1 cellular context compared by ENCODE assay signal in genomic region chr19:41351339-41352245, GRCh38.
TF ChIP-seq lines count a peak whose summit lies in the region.

No MANE protein-coding gene starts in this region.

TF ChIP-seq in SK-N-SH, 30 proteins besides CTCF, POLR2A, EP300 and RAD21 (continued from another document):
- peak; percentile 64 for TF ChIP-seq USF1 (IDR thresholded peaks at IDR 0.05; ENCODE audit: borderline replicate concordance, low read depth)
- TF ChIP-seq TAF1 (IDR thresholded peaks at IDR 0.05; ENCODE audit: borderline replicate concordance, low read depth, low read length): no peak
- TF ChIP-seq TEAD4 (IDR thresholded peaks at IDR 0.05; ENCODE audit: borderline replicate concordance, insufficient read depth): no peak
- no peak for TF ChIP-seq YY1 (IDR thresholded peaks at IDR 0.05; ENCODE audit: low read depth)
- TF ChIP-seq IRF3 (IDR thresholded peaks at IDR 0.05; ENCODE audit: low read depth, low read length): no peak
